ENCODE assay signal across 25 cellular contexts in genomic region chr9:98568234-98568922, GRCh38.
DNase-seq lines count a peak whose midpoint lies in the region; ATAC-seq, FAIRE-seq and TF ChIP-seq lines count a peak whose summit lies in the region.
"Had no signal": no experiment of that assay in that cellular context is flagged by ENCODE, and none has a peak within 500 bp of the region (broad histone marks: within the 10 kb centered on the region; RNA-seq: fewer than 3 reads in every experiment).

No MANE protein-coding gene starts in this region.

- DNase-seq in K562 (ENCODE audit: extremely low read depth in 1 of 4, low spot score in 3 of 4) (no peak), dorsolateral prefrontal cortex (no peak), mucosa of gallbladder (ENCODE audit: low spot score) (peak; percentile 2), type B pancreatic cell (ENCODE audit: extremely low spot score, unreplicated experiment) (peak; percentile 18), NCI-H2196 treated with DMSO at 0.1 percent for 48 hours (lab: John Stamatoyannopoulos, UW; ENCODE audit: unreplicated experiment) (no peak)
- DNase-seq: AML-193; CD4-positive, alpha-beta T cell; COR-L47; DMS53; HFFc6; IMR-90; MM.1S; NCI-H2029; NCI-H2227 treated with DMSO at 0.1 percent for 48 hours; NCI-H526 treated with DMSO at 0.1 percent for 48 hours; Right ventricle myocardium superior; RPMI8226 had no signal

- H3K36me3 ChIP-seq in K562 (ENCODE audit: control insufficient read depth, insufficient read depth, low read length): no peaks in the 10 kb centered on the region
- H3K36me3 ChIP-seq: BLaER1 treated with 17β-estradiol and CSF1 and Interleukin-3, amounts not matched to agents 10 nM and 100 nM; HAP-1; SJSA1 had no signal

- H3K9me1 ChIP-seq in K562 (ENCODE audit: control insufficient read depth, insufficient read depth, low read length): no peaks in the 10 kb centered on the region

- peaks cover 3% of the 10 kb centered on the region for H3K27me3 Mint-ChIP-seq in type B pancreatic cell

- BruUV-seq in K562 (replicated peaks; lab: Mats Ljungman, UMichigan): no TSS peak

- no peak for TF ChIP-seq EP300 in K562 (IDR thresholded peaks at IDR 0.05; ENCODE audit: low read length)

- H3K27me3 ChIP-seq in K562 (ENCODE audit: control insufficient read depth in 2 of 2, insufficient read depth in 2 of 2, low read length in 2 of 2): no peaks in the 10 kb centered on the region
- peaks cover 0 to 6% (median 0%) of the 10 kb centered on the region in 45 donors for H3K27me3 ChIP-seq in dorsolateral prefrontal cortex
- H3K27me3 ChIP-seq: SJSA1 had no signal

- CTCF ChIA-PET in K562 (lab: Yijun Ruan, JAX; ENCODE audit: low intra/inter-chr PET ratio): no interaction called here

- H3K36me3 Mint-ChIP-seq in type B pancreatic cell: no peaks in the 10 kb centered on the region

- no peak overlapping the region for H3K4me3 ChIP-seq in K562
- H3K4me3 ChIP-seq in dorsolateral prefrontal cortex: no peak overlapping the region
- H3K4me3 ChIP-seq: A549; BLaER1 treated with 17β-estradiol and CSF1 and Interleukin-3, amounts not matched to agents 10 nM and 100 nM; GM23338; HAP-1; SJSA1 had no signal

- TF ChIP-seq CTCF in K562 (IDR thresholded peaks at IDR 0.05 in 2 of 3, conservative IDR thresholded peaks at IDR 0.05 in 1 of 3; ENCODE audit: insufficient read depth in 2 of 3, low read depth in 1 of 3, low read length in 3 of 3): no peak
- TF ChIP-seq CTCF in dorsolateral prefrontal cortex (IDR thresholded peaks at IDR 0.05 in 54 of 56, conservative IDR thresholded peaks at IDR 0.05 in 2 of 56; ENCODE audit: low read depth in 1 of 56, partially characterized antibody in 56 of 56): no peak
- TF ChIP-seq CTCF in type B pancreatic cell (conservative IDR thresholded peaks at IDR 0.05): no peak

- H3K9ac ChIP-seq in K562 (ENCODE audit: insufficient read depth in 1 of 2, low read depth in 2 of 2, low read length in 2 of 2): no peak overlapping the region
- H3K9ac ChIP-seq: BLaER1 treated with 17β-estradiol and CSF1 and Interleukin-3, amounts not matched to agents 10 nM and 100 nM; KMS-11 had no signal

- POLR2A ChIA-PET in K562 (lab: Yijun Ruan, JAX): interaction anchor here (0.6 to 1.2 kb wide), 2 partner anchors 16 to 129 kb away, joined by 3 read pairs; no protein-coding TSS in a partner anchor

- no peak for ATAC-seq in K562
- ATAC-seq in GM18909 (IDR thresholded peaks at IDR 0.05; ENCODE audit: poor library complexity, unreplicated experiment): no peak
- ATAC-seq in GM18505 (IDR thresholded peaks at IDR 0.05; ENCODE audit: unreplicated experiment): no peak
- ATAC-seq: A549, GM23338 had no signal

- H3K27ac ChIP-seq in K562 (ENCODE audit: extremely low read depth, low read depth, low read length) (no peak overlapping the region), dorsolateral prefrontal cortex (peak overlapping the region in 39 of 59 donors; percentile 0 to 89 (median 47))
- H3K27ac ChIP-seq: A549; BLaER1 treated with 17β-estradiol and CSF1 and Interleukin-3, amounts not matched to agents 10 nM and 100 nM; KMS-11; SJSA1 had no signal

- intact Hi-C loops in K562 (cut with micrococcal nuclease): no loop called here
- intact Hi-C loops in dorsolateral prefrontal cortex (cut with DNase I): no loop called here

- in situ Hi-C loops in K562 (cut with MboI): no loop called here

- H3K4me3 Mint-ChIP-seq in type B pancreatic cell: no peak overlapping the region
- H3K4me3 Mint-ChIP-seq: CD4-positive, alpha-beta T cell; GM23338; HFFc6 had no signal

- H4K20me1 ChIP-seq in K562 (replicated peaks; ENCODE audit: control insufficient read depth, insufficient read depth, low read length): no peaks in the 10 kb centered on the region

- H3K27ac Mint-ChIP-seq in type B pancreatic cell: no peak overlapping the region
- H3K27ac Mint-ChIP-seq: CD4-positive, alpha-beta T cell; GM23338; HFFc6 had no signal

- H3K4me1 Mint-ChIP-seq in type B pancreatic cell (ENCODE audit: unreplicated experiment): peaks cover 4% of the 10 kb centered on the region
- H3K4me1 Mint-ChIP-seq: GM23338 had no signal

- no peaks in the 10 kb centered on the region for H3K9me3 Mint-ChIP-seq in type B pancreatic cell
- H3K9me3 Mint-ChIP-seq: CD4-positive, alpha-beta T cell; GM23338; HFFc6 had no signal

- H2AFZ ChIP-seq in K562 (ENCODE audit: low read depth, low read length): no peak overlapping the region
- H2AFZ ChIP-seq: GM23338 had no signal

- H3K4me2 ChIP-seq in K562 (ENCODE audit: insufficient read depth, low read length): no peak overlapping the region
- H3K4me2 ChIP-seq: A549; BLaER1 treated with 17β-estradiol and CSF1 and Interleukin-3, amounts not matched to agents 10 nM and 100 nM; GM23338; KMS-11 had no signal

- FAIRE-seq in K562 (lab: Jason Lieb, UNC): no peak
- FAIRE-seq: A549 had no signal

- no peaks in the 10 kb centered on the region for H3K79me2 ChIP-seq in K562 (ENCODE audit: control insufficient read depth, insufficient read depth, low read length)

- 36% methylated on average over 4 of the region's 4 CpGs for WGBS in K562 (ENCODE audit: insufficient coverage, low coverage, missing lambda C conversion rate)

- TF ChIP-seq RAD21 in K562 (CRISPR knock-in tag; conservative IDR thresholded peaks at IDR 0.05 in 1 of 2, IDR thresholded peaks at IDR 0.05 in 1 of 2): no peak

- H3K9me3 ChIP-seq in K562 (replicated peaks; ENCODE audit: control insufficient read depth, insufficient read depth, low read depth, low read length): no peaks in the 10 kb centered on the region; the same call in 1 of the 2 replicates
- H3K9me3 ChIP-seq: A549; BLaER1 treated with 17β-estradiol and CSF1 and Interleukin-3, amounts not matched to agents 10 nM and 100 nM; HAP-1; SJSA1 had no signal

- peaks cover 0 to 7% of the 10 kb centered on the region in 2 experiments; a peak in 3 of 5 replicates for H3K4me1 ChIP-seq in K562 (replicated peaks in 1 of 2; ENCODE audit: control insufficient read depth in 2 of 2, insufficient read depth in 2 of 2, low read length in 2 of 2)
- H3K4me1 ChIP-seq: A549, HAP-1, SJSA1 had no signal

- TF ChIP-seq POLR2A in K562 (conservative IDR thresholded peaks at IDR 0.05) (no peak), GM18505 (IDR thresholded peaks at IDR 0.05; ENCODE audit: borderline replicate concordance, extremely low read depth, insufficient read depth, insufficient read length) (no peak)

TF ChIP-seq in K562, 482 proteins besides CTCF, POLR2A, EP300 and RAD21:
- peak; percentile 56 for TF ChIP-seq RFX1 (IDR thresholded peaks at IDR 0.05)
- TF ChIP-seq, protein P1, sequence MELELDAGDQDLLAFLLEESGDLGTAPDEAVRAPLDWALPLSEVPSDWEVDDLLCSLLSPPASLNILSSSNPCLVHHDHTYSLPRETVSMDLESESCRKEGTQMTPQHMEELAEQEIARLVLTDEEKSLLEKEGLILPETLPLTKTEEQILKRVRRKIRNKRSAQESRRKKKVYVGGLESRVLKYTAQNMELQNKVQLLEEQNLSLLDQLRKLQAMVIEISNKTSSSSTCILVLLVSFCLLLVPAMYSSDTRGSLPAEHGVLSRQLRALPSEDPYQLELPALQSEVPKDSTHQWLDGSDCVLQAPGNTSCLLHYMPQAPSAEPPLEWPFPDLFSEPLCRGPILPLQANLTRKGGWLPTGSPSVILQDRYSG (tag; conservative IDR thresholded peaks at IDR 0.05; ENCODE audit: low read depth): no peak
TF ChIP-seq in K562: peak in this region for 1.

Comparison
In these comparisons a context has a peak if more than half of its experiments do, and no peak if none do; other contexts are left out.
1. DNase-seq: peak in mucosa of gallbladder (single experiment) and type B pancreatic cell (single experiment); none in K562 (0 of 4), dorsolateral prefrontal cortex (0 of 10) and NCI-H2196 treated with DMSO at 0.1 percent for 48 hours (single experiment).